In the genomic region with DNA sequence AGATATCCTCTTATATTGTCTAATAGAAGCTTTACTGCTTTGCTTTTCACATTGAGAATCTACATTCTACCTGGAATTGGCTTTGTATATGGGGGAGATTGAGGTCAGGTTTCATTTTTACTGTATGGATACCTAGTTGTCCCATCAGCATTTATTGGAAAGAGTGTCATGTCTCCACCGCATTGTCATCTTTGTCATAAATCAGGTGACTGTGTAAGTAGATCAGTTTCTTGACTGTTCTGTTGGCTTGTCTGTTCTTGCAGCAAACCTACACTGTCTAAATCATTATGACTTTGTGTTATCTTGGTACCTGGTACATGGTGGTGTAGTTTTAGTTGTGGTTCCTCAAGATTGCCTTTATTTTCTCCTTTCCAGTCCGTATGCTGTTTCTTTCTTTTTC, we compare ENCODE assay signal across 22 cellular contexts. TPM values are rescaled to one million over a fixed set of nuclear protein-coding genes. Genes with fewer than 3 reads are reported as not detected.
A peak's percentile ranks its signal among the peaks of the same experiment; 100 is the strongest.
DNase-seq lines count a peak whose midpoint lies in the region; ATAC-seq and TF ChIP-seq lines count a peak whose summit lies in the region.
"Had no signal": no experiment of that assay in that cellular context is flagged by ENCODE, and none has a peak within 500 bp of the region (broad histone marks: within the 10 kb centered on the region; RNA-seq: fewer than 3 reads in every experiment).

No MANE protein-coding gene starts in this region.

- H3K4me2 ChIP-seq in hepatocyte: peak overlapping the region; percentile 47
- H3K4me2 ChIP-seq: neural progenitor cell had no signal

- peak; percentile 64 for ATAC-seq in stimulated activated naive CD8-positive, alpha-beta T cell treated with anti-CD3 and anti-CD28 coated beads, Interleukin-15, amount 100 ng/mL, for 72 hours

- peaks cover 31% of the 10 kb centered on the region for H3K36me3 Mint-ChIP-seq in activated naive CD4-positive, alpha-beta T cell treated with anti-CD3 and anti-CD28 coated beads for 36 hours (ENCODE audit: low read depth)
- H3K36me3 Mint-ChIP-seq in activated CD4-positive, alpha-beta memory T cell treated with anti-CD3 and anti-CD28 coated beads, Interleukin-2, amount 10 ng/mL, durations not matched to agents 7 days and 5 days (ENCODE audit: low read depth): peaks cover 36% of the 10 kb centered on the region

- no peak overlapping the region for H3K4me3 ChIP-seq in hepatocyte
- H3K4me3 ChIP-seq: GM23248, neural progenitor cell, transverse colon had no signal

- H3K4me3 Mint-ChIP-seq in activated naive CD4-positive, alpha-beta T cell treated with anti-CD3 and anti-CD28 coated beads for 36 hours: peak overlapping the region; percentile 41
- no peak overlapping the region for H3K4me3 Mint-ChIP-seq in activated CD4-positive, alpha-beta memory T cell treated with anti-CD3 and anti-CD28 coated beads, Interleukin-2, amount 10 ng/mL, durations not matched to agents 7 days and 5 days
- H3K4me3 Mint-ChIP-seq in stimulated activated naive CD8-positive, alpha-beta T cell treated with anti-CD3 and anti-CD28 coated beads, Interleukin-15, amount 100 ng/mL, for 72 hours: peak overlapping the region in 1 of 2 donors; percentile 52
- H3K4me3 Mint-ChIP-seq: neural progenitor cell had no signal

- H3K4me1 Mint-ChIP-seq in activated naive CD4-positive, alpha-beta T cell treated with anti-CD3 and anti-CD28 coated beads for 36 hours (ENCODE audit: low read depth): peaks cover 81% of the 10 kb centered on the region
- peaks cover 59% of the 10 kb centered on the region for H3K4me1 Mint-ChIP-seq in activated CD4-positive, alpha-beta memory T cell treated with anti-CD3 and anti-CD28 coated beads, Interleukin-2, amount 10 ng/mL, durations not matched to agents 7 days and 5 days
- peaks cover 71% of the 10 kb centered on the region for H3K4me1 Mint-ChIP-seq in stimulated activated naive CD8-positive, alpha-beta T cell treated with anti-CD3 and anti-CD28 coated beads, Interleukin-15, amount 100 ng/mL, for 72 hours

- intact Hi-C loops in activated naive CD4-positive, alpha-beta T cell treated with anti-CD3 and anti-CD28 coated beads for 36 hours (cut with micrococcal nuclease): loop anchor here (10.0 kb wide), 1 partner anchor 1267 kb away; no protein-coding TSS in a partner anchor

- peak overlapping the region; percentile 56 for H3K27ac ChIP-seq in hepatocyte
- H3K27ac ChIP-seq: brain microvascular endothelial cell, GM23248, neural progenitor cell, transverse colon had no signal

- H3K79me2 ChIP-seq in hepatocyte: peaks cover 95% of the 10 kb centered on the region

- POLR2A ChIA-PET in activated CD4-positive, alpha-beta memory T cell treated with anti-CD3 and anti-CD28 coated beads, Interleukin-2, amount 10 ng/mL, durations not matched to agents 7 days and 5 days (lab: Charles Lee): no interaction called here

- DNase-seq in activated naive CD4-positive, alpha-beta T cell treated with anti-CD3 and anti-CD28 coated beads for 36 hours: no peak
- DNase-seq in activated naive CD4-positive, alpha-beta T cell treated with anti-CD3 and anti-CD28 coated beads, Interleukin-2, amount 50 U/mL, for 16 hours: no peak
- DNase-seq in activated CD4-positive, alpha-beta memory T cell treated with anti-CD3 and anti-CD28 coated beads, Interleukin-2, amount 10 ng/mL, durations not matched to agents 7 days and 5 days: no peak
- DNase-seq in hepatocyte (ENCODE audit: low spot score) (no peak), hippocampal formation (lab: John Stamatoyannopoulos, UW) (no peak), NCI-H2081 (lab: John Stamatoyannopoulos, UW) (no peak), NCI-H524 treated with DMSO at 0.1 percent for 48 hours (lab: John Stamatoyannopoulos, UW) (no peak)
- no peak for DNase-seq in stimulated activated naive CD8-positive, alpha-beta T cell treated with anti-CD3 and anti-CD28 coated beads, Interleukin-15, amount 100 ng/mL, for 72 hours
- DNase-seq: activated CD4-positive, alpha-beta T cell treated with anti-CD3 and anti-CD28 coated beads, Interleukin-2, amount 50 U/mL, for 48 hours; activated gamma-delta T cell treated with Interleukin-2 at 50 U/mL for 16 hours; brain microvascular endothelial cell; cortex of kidney; DND-41; hypothalamus; mesendoderm; MM.1S; NCI-H1694; NCI-H345; RPMI8226; transverse colon had no signal

- H3K27me3 Mint-ChIP-seq in activated naive CD4-positive, alpha-beta T cell treated with anti-CD3 and anti-CD28 coated beads for 36 hours (ENCODE audit: low read depth): no peaks in the 10 kb centered on the region
- no peaks in the 10 kb centered on the region for H3K27me3 Mint-ChIP-seq in activated CD4-positive, alpha-beta memory T cell treated with anti-CD3 and anti-CD28 coated beads, Interleukin-2, amount 10 ng/mL, durations not matched to agents 7 days and 5 days
- H3K27me3 Mint-ChIP-seq in stimulated activated naive CD8-positive, alpha-beta T cell treated with anti-CD3 and anti-CD28 coated beads, Interleukin-15, amount 100 ng/mL, for 72 hours: no peaks in the 10 kb centered on the region

- H3K9me3 ChIP-seq in hepatocyte (ENCODE audit: low read depth): no peaks in the 10 kb centered on the region
- H3K9me3 ChIP-seq: transverse colon had no signal

- peaks cover 3% of the 10 kb centered on the region for H3K9me3 Mint-ChIP-seq in activated naive CD4-positive, alpha-beta T cell treated with anti-CD3 and anti-CD28 coated beads for 36 hours
- H3K9me3 Mint-ChIP-seq in activated CD4-positive, alpha-beta memory T cell treated with anti-CD3 and anti-CD28 coated beads, Interleukin-2, amount 10 ng/mL, durations not matched to agents 7 days and 5 days: peaks cover 2% of the 10 kb centered on the region
- peaks cover 0 to 5% of the 10 kb centered on the region in 2 donors for H3K9me3 Mint-ChIP-seq in stimulated activated naive CD8-positive, alpha-beta T cell treated with anti-CD3 and anti-CD28 coated beads, Interleukin-15, amount 100 ng/mL, for 72 hours

- 78% methylated on average over 2 of the region's 2 CpGs for WGBS in hepatocyte (ENCODE audit: low lambda C conversion rate, missing lambda C conversion rate)

- peak overlapping the region; percentile 96 for H3K27ac Mint-ChIP-seq in activated naive CD4-positive, alpha-beta T cell treated with anti-CD3 and anti-CD28 coated beads for 36 hours
- peak overlapping the region; percentile 63 for H3K27ac Mint-ChIP-seq in activated CD4-positive, alpha-beta memory T cell treated with anti-CD3 and anti-CD28 coated beads, Interleukin-2, amount 10 ng/mL, durations not matched to agents 7 days and 5 days
- peak overlapping the region; percentile 49 to 87 for H3K27ac Mint-ChIP-seq in stimulated activated naive CD8-positive, alpha-beta T cell treated with anti-CD3 and anti-CD28 coated beads, Interleukin-15, amount 100 ng/mL, for 72 hours
- H3K27ac Mint-ChIP-seq: neural progenitor cell had no signal

- peaks cover 23% of the 10 kb centered on the region for H3K4me1 ChIP-seq in hepatocyte (ENCODE audit: insufficient read depth)

- H3K27me3 ChIP-seq in hepatocyte: no peaks in the 10 kb centered on the region
- H3K27me3 ChIP-seq: brain microvascular endothelial cell, neural progenitor cell, transverse colon had no signal

- H2AFZ ChIP-seq in hepatocyte: no peak overlapping the region
- H2AFZ ChIP-seq: GM23248, neural progenitor cell had no signal

- TF ChIP-seq CTCF in hepatocyte (IDR thresholded peaks at IDR 0.05; ENCODE audit: poor library complexity): no peak

- CTCF ChIA-PET in activated naive CD4-positive, alpha-beta T cell treated with anti-CD3 and anti-CD28 coated beads for 36 hours (lab: Charles Lee): interaction anchor here (0.6 kb wide), 1 partner anchor 44 kb away, joined by 3 read pairs; no protein-coding TSS in a partner anchor
- CTCF ChIA-PET in activated CD4-positive, alpha-beta memory T cell treated with anti-CD3 and anti-CD28 coated beads, Interleukin-2, amount 10 ng/mL, durations not matched to agents 7 days and 5 days (lab: Charles Lee): no interaction called here

- H3K36me3 ChIP-seq in hepatocyte (replicated peaks; ENCODE audit: insufficient read depth, low read depth): no peaks in the 10 kb centered on the region
- H3K36me3 ChIP-seq: brain microvascular endothelial cell, neural progenitor cell, transverse colon had no signal

- H3K9me2 ChIP-seq in hepatocyte (replicated peaks; ENCODE audit: insufficient read depth): no peaks in the 10 kb centered on the region

- H4K20me1 ChIP-seq in hepatocyte (ENCODE audit: insufficient read depth, poor library complexity, severe bottlenecking): peaks cover 35% of the 10 kb centered on the region

RNA-seq across cellular contexts. Expression of a gene that starts 5.8 kb away (rescaled TPM):
- 10 to 100 TPM; 65.9 to 69.8 TPM for total RNA-seq in activated naive CD4-positive, alpha-beta T cell treated with anti-CD3 and anti-CD28 coated beads for 36 hours
- 10 to 100 TPM; 55.5 to 59.0 TPM for total RNA-seq in activated CD4-positive, alpha-beta memory T cell treated with anti-CD3 and anti-CD28 coated beads, Interleukin-2, amount 10 ng/mL, durations not matched to agents 7 days and 5 days
- 63.6 and 66.7 TPM in 2 replicates for total RNA-seq in hepatocyte
- 49.6 and 50.0 TPM in 2 replicates for polyA plus RNA-seq in hepatocyte
